15 cellular contexts compared by ENCODE assay signal in genomic region chr4:23788460-23788859, GRCh38.
DNase-seq lines count a peak whose midpoint lies in the region; ATAC-seq and TF ChIP-seq lines count a peak whose summit lies in the region.
"Had no signal": no experiment of that assay in that cellular context is flagged by ENCODE, and none has a peak within 500 bp of the region (broad histone marks: within the 10 kb centered on the region; RNA-seq: fewer than 3 reads in every experiment).

No MANE protein-coding gene starts in this region.

- no peaks in the 10 kb centered on the region for H3K36me3 ChIP-seq in right atrium auricular region
- H3K36me3 ChIP-seq in body of pancreas (replicated peaks in 1 of 2; ENCODE audit: insufficient read depth in 1 of 2, low read depth in 2 of 2) = no peaks in the 10 kb centered on the region
- no peaks in the 10 kb centered on the region for H3K36me3 ChIP-seq in kidney epithelial cell (ENCODE audit: control insufficient read depth, insufficient read depth, low read length)
- H3K36me3 ChIP-seq in esophagus squamous epithelium = no peaks in the 10 kb centered on the region

- WGBS in body of pancreas, 2 donors = 6 to 8% methylated on average over 5 of the region's 5 CpGs
- 12 to 25% methylated on average over 5 of the region's 5 CpGs for WGBS in esophagus squamous epithelium, 2 donors

- H3K9me3 ChIP-seq in right atrium auricular region = no peaks in the 10 kb centered on the region
- H3K9me3 ChIP-seq in body of pancreas = no peaks in the 10 kb centered on the region
- H3K9me3 ChIP-seq in esophagus squamous epithelium = no peaks in the 10 kb centered on the region

- intact Hi-C loops in Right ventricle myocardium superior (cut with DNase I) (no loop called here), body of pancreas (cut with DNase I) (no loop called here), esophagus squamous epithelium (cut with DNase I) (no loop called here)

- no peaks in the 10 kb centered on the region for H3K27me3 ChIP-seq in right atrium auricular region
- H3K27me3 ChIP-seq in body of pancreas = no peaks in the 10 kb centered on the region
- H3K27me3 ChIP-seq in kidney epithelial cell (ENCODE audit: control insufficient read depth, insufficient read depth, low read length) = no peaks in the 10 kb centered on the region
- H3K27me3 ChIP-seq in esophagus squamous epithelium = no peaks in the 10 kb centered on the region

- H3K27me3 Mint-ChIP-seq in type B pancreatic cell = no peaks in the 10 kb centered on the region
- H3K27me3 Mint-ChIP-seq in activated CD4-positive, alpha-beta T cell treated with anti-CD3 and anti-CD28 coated beads, Interleukin-2, amount 10 ng/mL, durations not matched to agents 7 days and 5 days = no peaks in the 10 kb centered on the region
- H3K27me3 Mint-ChIP-seq: activated naive CD8-positive, alpha-beta T cell treated with anti-CD3 and anti-CD28 coated beads for 36 hours had no signal

- no peak for TF ChIP-seq POLR2A in body of pancreas (IDR thresholded peaks at IDR 0.05)
- no peak for TF ChIP-seq POLR2A in esophagus squamous epithelium (IDR thresholded peaks at IDR 0.05)

- no peak for TF ChIP-seq CTCF in right atrium auricular region (IDR thresholded peaks at IDR 0.05)
- no peak for TF ChIP-seq CTCF in body of pancreas (IDR thresholded peaks at IDR 0.05)
- TF ChIP-seq CTCF in kidney epithelial cell (IDR thresholded peaks at IDR 0.05; ENCODE audit: insufficient read depth, low read length, poor library complexity, severe bottlenecking) = no peak
- no peak for TF ChIP-seq CTCF in type B pancreatic cell (conservative IDR thresholded peaks at IDR 0.05)
- no peak for TF ChIP-seq CTCF in esophagus squamous epithelium (IDR thresholded peaks at IDR 0.05)

- peak overlapping the region in 1 of 2 donors; percentile 75 for H3K27ac ChIP-seq in right atrium auricular region
- peak overlapping the region in 2 of 4 donors; percentile 39 to 68 for H3K27ac ChIP-seq in body of pancreas
- H3K27ac ChIP-seq in esophagus squamous epithelium = peak overlapping the region in 1 of 4 donors; percentile 44

- H3K4me1 Mint-ChIP-seq in type B pancreatic cell (ENCODE audit: unreplicated experiment) = peaks cover 7% of the 10 kb centered on the region
- no peaks in the 10 kb centered on the region for H3K4me1 Mint-ChIP-seq in activated CD4-positive, alpha-beta T cell treated with anti-CD3 and anti-CD28 coated beads, Interleukin-2, amount 10 ng/mL, durations not matched to agents 7 days and 5 days
- H3K4me1 Mint-ChIP-seq: activated naive CD8-positive, alpha-beta T cell treated with anti-CD3 and anti-CD28 coated beads for 36 hours had no signal

- CTCF ChIA-PET in activated CD4-positive, alpha-beta T cell treated with anti-CD3 and anti-CD28 coated beads, Interleukin-2, amount 10 ng/mL, durations not matched to agents 7 days and 5 days (lab: Charles Lee) = interaction anchor here (0.6 kb wide), 1 partner anchor 710 kb away, joined by 3 read pairs; no protein-coding TSS in a partner anchor

- H3K4me3 ChIP-seq in right atrium auricular region (no peak overlapping the region), body of pancreas (no peak overlapping the region), kidney epithelial cell (ENCODE audit: low read depth, low read length) (no peak overlapping the region), esophagus squamous epithelium (no peak overlapping the region)

- peaks cover 0 to 17% of the 10 kb centered on the region in 2 donors for H3K4me1 ChIP-seq in right atrium auricular region
- peaks cover 9% of the 10 kb centered on the region for H3K4me1 ChIP-seq in body of pancreas
- peaks cover 0 to 16% (median 10%) of the 10 kb centered on the region in 3 donors for H3K4me1 ChIP-seq in esophagus squamous epithelium

- peak overlapping the region; percentile 51 for H3K27ac Mint-ChIP-seq in type B pancreatic cell
- no peak overlapping the region for H3K27ac Mint-ChIP-seq in activated CD4-positive, alpha-beta T cell treated with anti-CD3 and anti-CD28 coated beads, Interleukin-2, amount 10 ng/mL, durations not matched to agents 7 days and 5 days
- H3K27ac Mint-ChIP-seq: activated naive CD8-positive, alpha-beta T cell treated with anti-CD3 and anti-CD28 coated beads for 36 hours had no signal

- H3K4me3 Mint-ChIP-seq in type B pancreatic cell = peak overlapping the region; percentile 56
- H3K4me3 Mint-ChIP-seq in activated CD4-positive, alpha-beta T cell treated with anti-CD3 and anti-CD28 coated beads, Interleukin-2, amount 10 ng/mL, durations not matched to agents 7 days and 5 days = no peak overlapping the region
- H3K4me3 Mint-ChIP-seq: activated naive CD8-positive, alpha-beta T cell treated with anti-CD3 and anti-CD28 coated beads for 36 hours had no signal

- H3K9me3 Mint-ChIP-seq in type B pancreatic cell = peaks cover 14% of the 10 kb centered on the region
- peaks cover 2% of the 10 kb centered on the region for H3K9me3 Mint-ChIP-seq in activated CD4-positive, alpha-beta T cell treated with anti-CD3 and anti-CD28 coated beads, Interleukin-2, amount 10 ng/mL, durations not matched to agents 7 days and 5 days

- DNase-seq in Right ventricle myocardium superior (no peak), right atrium auricular region (ENCODE audit: low spot score) (no peak), body of pancreas (peak in 2 of 4 donors; percentile 20 to 54), kidney epithelial cell (ENCODE audit: low read depth) (peak; percentile 42), type B pancreatic cell (ENCODE audit: extremely low spot score, unreplicated experiment) (no peak), SW 1271 (lab: John Stamatoyannopoulos, UW) (no peak), esophagus squamous epithelium (lab: John Stamatoyannopoulos, UW) (no peak)
- no peak for DNase-seq in activated CD4-positive, alpha-beta T cell treated with anti-CD3 and anti-CD28 coated beads, Interleukin-2, amount 10 ng/mL, durations not matched to agents 7 days and 5 days
- DNase-seq: activated CD4-positive, alpha-beta T cell treated with anti-CD3 and anti-CD28 coated beads for 1 hour; activated CD8-positive, alpha-beta memory T cell treated with anti-CD3 and anti-CD28 coated beads, Interleukin-2, amount 50 U/mL, for 48 hours; activated naive CD8-positive, alpha-beta T cell treated with anti-CD3 and anti-CD28 coated beads for 36 hours; COR-L47; mammary epithelial cell; NCI-H2227 treated with DMSO at 0.1 percent for 48 hours; PC-3 had no signal

- peaks cover 13% of the 10 kb centered on the region for H3K36me3 Mint-ChIP-seq in type B pancreatic cell
- no peaks in the 10 kb centered on the region for H3K36me3 Mint-ChIP-seq in activated CD4-positive, alpha-beta T cell treated with anti-CD3 and anti-CD28 coated beads, Interleukin-2, amount 10 ng/mL, durations not matched to agents 7 days and 5 days (ENCODE audit: low read depth)
- H3K36me3 Mint-ChIP-seq: activated naive CD8-positive, alpha-beta T cell treated with anti-CD3 and anti-CD28 coated beads for 36 hours had no signal

- POLR2A ChIA-PET in activated CD4-positive, alpha-beta T cell treated with anti-CD3 and anti-CD28 coated beads, Interleukin-2, amount 10 ng/mL, durations not matched to agents 7 days and 5 days (lab: Charles Lee) = no interaction called here

- peak; percentile 23 for ATAC-seq in Right ventricle myocardium superior (ENCODE audit: poor library complexity)
- ATAC-seq in body of pancreas = peak; percentile 83
- ATAC-seq: PC-3 had no signal
